Comparison of ENCODE assay signal across 28 cellular contexts in the genomic region with DNA sequence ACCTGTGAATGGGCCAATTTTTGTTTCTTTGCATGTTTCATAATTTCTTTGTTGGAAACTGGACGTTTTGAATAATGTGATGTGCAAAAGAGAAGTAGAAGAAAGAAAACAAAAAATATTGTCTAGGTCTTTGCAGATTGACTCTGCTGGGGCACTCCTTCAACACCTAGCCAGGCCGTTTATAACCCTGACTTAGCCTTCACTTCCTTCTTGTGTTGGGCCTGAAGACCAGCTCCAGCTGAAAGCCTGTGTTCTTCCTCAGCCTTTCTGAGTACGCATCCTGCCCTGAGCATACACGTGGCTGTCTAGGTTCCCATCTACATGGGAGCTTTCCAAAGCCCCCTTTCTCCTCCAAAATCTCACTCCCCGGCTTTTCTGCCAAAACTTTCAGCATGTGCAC. TPM values are rescaled to one million over a fixed set of nuclear protein-coding genes. Genes with fewer than 3 reads are reported as not detected.
DNase-seq lines count a peak whose midpoint lies in the region; ATAC-seq, FAIRE-seq and TF ChIP-seq lines count a peak whose summit lies in the region.
"Had no signal": no experiment of that assay in that cellular context is flagged by ENCODE, and none has a peak within 500 bp of the region (broad histone marks: within the 10 kb centered on the region; RNA-seq: fewer than 3 reads in every experiment).

No MANE protein-coding gene starts in this region.

- H3K27ac ChIP-seq in colonic mucosa (peak overlapping the region; percentile 70), mucosa of rectum (ENCODE audit: low read depth in 2 of 2, low read length in 2 of 2) (peak overlapping the region; percentile 71 to 83), transverse colon (peak overlapping the region; percentile 70 to 76 (median 72))
- H3K27ac ChIP-seq: BLaER1 had no signal

- ATAC-seq in left colon, result peak; percentile 59
- no peak for ATAC-seq in HG03095 (IDR thresholded peaks at IDR 0.05; ENCODE audit: unreplicated experiment)
- ATAC-seq in GM21423 (IDR thresholded peaks at IDR 0.05; ENCODE audit: unreplicated experiment), result no peak
- ATAC-seq: GM12878 had no signal

- TF ChIP-seq EP300 in transverse colon (IDR thresholded peaks at IDR 0.05; ENCODE audit: low read depth), result no peak

- H3K9ac ChIP-seq in colonic mucosa (ENCODE audit: low read depth in 2 of 2, low read length in 2 of 2) (peak overlapping the region in 1 of 2 donors; percentile 38), mucosa of rectum (ENCODE audit: low read depth in 1 of 2, low read length in 2 of 2) (no peak overlapping the region)
- H3K9ac ChIP-seq: BLaER1 had no signal

- H3K36me3 ChIP-seq in colonic mucosa (no peaks in the 10 kb centered on the region), mucosa of rectum (ENCODE audit: control insufficient read depth in 2 of 2, insufficient read depth in 2 of 2, low read length in 2 of 2) (peaks cover 13 to 17% of the 10 kb centered on the region in 2 donors), transverse colon (peaks cover 0 to 16% (median 6%) of the 10 kb centered on the region in 4 donors)

- no peak for DNase-seq in colonic mucosa
- DNase-seq in left colon, result no peak
- no peak for DNase-seq in transverse colon
- no peak for DNase-seq in NCI-H1694 treated with DMSO at 0.1 percent for 48 hours (lab: John Stamatoyannopoulos, UW)
- no peak for DNase-seq in frontal cortex (ENCODE audit: low spot score in 2 of 2)
- DNase-seq: 8988T; ACHN; BE2C; C1 segment of cervical spinal cord; CD4-positive, alpha-beta memory T cell; CD4-positive, CD25-positive, alpha-beta regulatory T cell; CD8-positive, alpha-beta memory T cell; COR-L47; DMS 273 treated with DMSO at 0.1 percent for 48 hours; DMS153; DMS53; DMS79; DND-41; EL; GDM1 had no signal

- in situ Hi-C loops in transverse colon (cut with MboI; ENCODE audit: low pct_ligation_motif_present in 1 of 4, low pct_unique_long_range_greater_than_20kb in 1 of 4, low sequenced_read_pairs in 3 of 4), result no loop called here

- intact Hi-C loops in colonic mucosa (cut with DNase I), result no loop called here
- intact Hi-C loops in left colon (cut with DNase I, micrococcal nuclease), result no loop called here
- intact Hi-C loops in transverse colon (cut with DNase I; ENCODE audit: low total_unique reads), result no loop called here

- H3K4me1 ChIP-seq in colonic mucosa (peaks cover 3% of the 10 kb centered on the region), mucosa of rectum (ENCODE audit: control insufficient read depth in 2 of 2, insufficient read depth in 2 of 2, low read length in 2 of 2) (peaks cover 8 to 10% of the 10 kb centered on the region in 2 donors), transverse colon (peaks cover 0 to 30% (median 8%) of the 10 kb centered on the region in 4 donors)
- H3K4me1 ChIP-seq: BE2C, BLaER1 had no signal

- FAIRE-seq in frontal cortex (lab: Jason Lieb, UNC), result no peak
- FAIRE-seq: A204.1, GM12878, GM12892, GM19239 had no signal

- WGBS in transverse colon (ENCODE audit: low coverage in 1 of 2), 2 donors, result 85% methylated on average over 4 to 5 of the region's 5 CpGs

- H3K9me3 ChIP-seq in colonic mucosa (no peaks in the 10 kb centered on the region), mucosa of rectum (ENCODE audit: control insufficient read depth in 2 of 2, low read length in 2 of 2) (no peaks in the 10 kb centered on the region), transverse colon (no peaks in the 10 kb centered on the region)
- H3K9me3 ChIP-seq: BE2C had no signal

- H3K27me3 ChIP-seq in colonic mucosa (no peaks in the 10 kb centered on the region), mucosa of rectum (ENCODE audit: control insufficient read depth in 2 of 2, insufficient read depth in 2 of 2, low read length in 2 of 2) (no peaks in the 10 kb centered on the region), transverse colon (no peaks in the 10 kb centered on the region)
- H3K27me3 ChIP-seq: BE2C, BLaER1 had no signal

- H3K4me3 ChIP-seq in colonic mucosa, result no peak overlapping the region
- peak overlapping the region; percentile 4 to 41 for H3K4me3 ChIP-seq in mucosa of rectum (ENCODE audit: low read length in 2 of 2)
- H3K4me3 ChIP-seq in transverse colon, result no peak overlapping the region
- H3K4me3 ChIP-seq: BLaER1, GM12878 had no signal

- TF ChIP-seq CTCF in colonic mucosa (IDR thresholded peaks at IDR 0.05), result no peak
- TF ChIP-seq CTCF in transverse colon (IDR thresholded peaks at IDR 0.05), result no peak

- no peak for TF ChIP-seq POLR2A in transverse colon (IDR thresholded peaks at IDR 0.05)

RNA-seq across cellular contexts. Expression of gene LMTK2, which starts 41.9 kb away (rescaled TPM):
- total RNA-seq in colonic mucosa (10 to 100 TPM; 37.2 to 61.2 TPM), left colon (10 to 100 TPM; 51.4 to 52.0 TPM), transverse colon (100 to 1,000 TPM in 1 of 4 donors, 10 to 100 TPM in 3; 51.6 to 106 (median 62.2) TPM), frontal cortex (37.1 TPM)

Comparison
In these comparisons a context has a peak if more than half of its experiments do, and no peak if none do; other contexts are left out.
1. H3K4me3 ChIP-seq: peak in mucosa of rectum (2 of 2); none in colonic mucosa (single experiment) and transverse colon (0 of 4).
2. Peak in every context shown above with its lines, with median percentiles within 50 percentile points of each other: H3K27ac ChIP-seq.